5 cellular contexts compared by ENCODE assay signal in genomic region chr13:25587581-25587980, GRCh38.
"Had no signal": no experiment of that assay in that cellular context is flagged by ENCODE, and none has a peak within 500 bp of the region (broad histone marks: within the 10 kb centered on the region; RNA-seq: fewer than 3 reads in every experiment).

No MANE protein-coding gene starts in this region.

- H3K4me3 Mint-ChIP-seq: H9 had no signal

- DNase-seq: GM23248, H9, HCEC 1CT, IMR-90 had no signal

- H3K4me3 ChIP-seq: GM23248, K562 had no signal

- H3K9me3 Mint-ChIP-seq: H9 had no signal

- H3K9ac ChIP-seq: GM23248 had no signal

- H3K27ac ChIP-seq: GM23248 had no signal

- ATAC-seq: K562 had no signal

- H2AFZ ChIP-seq: GM23248 had no signal
